In the genomic region with DNA sequence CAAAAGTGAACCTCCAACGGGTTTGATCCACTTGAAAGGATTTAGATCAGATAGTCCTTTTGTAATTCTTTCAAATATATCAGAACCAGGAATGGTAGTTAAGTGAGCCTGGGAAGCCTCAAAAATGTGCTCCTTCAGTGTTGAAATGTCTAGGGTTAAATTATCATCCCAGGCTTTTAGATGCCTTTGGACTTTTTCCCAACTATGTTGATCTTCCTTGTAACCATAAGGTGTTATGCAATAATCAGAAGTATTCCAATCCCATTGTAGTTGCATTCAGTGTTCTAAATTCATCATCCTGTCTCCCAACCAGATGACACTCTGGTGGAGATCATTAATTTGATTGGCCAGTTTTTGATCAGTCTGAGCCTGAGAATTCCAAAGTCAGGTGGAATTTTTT, we compare ENCODE assay signal across 23 cellular contexts. TPM values are rescaled to one million over a fixed set of nuclear protein-coding genes. Genes with fewer than 3 reads are reported as not detected.
"Had no signal": no experiment of that assay in that cellular context is flagged by ENCODE, and none has a peak within 500 bp of the region (broad histone marks: within the 10 kb centered on the region; RNA-seq: fewer than 3 reads in every experiment).

No MANE protein-coding gene starts in this region.

- H3K27ac ChIP-seq: coronary artery, foreskin keratinocyte, left lung, uterus had no signal

- ATAC-seq: activated naive CD8-positive, alpha-beta T cell treated with anti-CD3 and anti-CD28 coated beads, Interleukin-2, amount 50 U/mL, for 24 hours; activated T-cell treated with anti-CD3 and anti-CD28 coated beads, Interleukin-2, amount 50 U/mL, for 4 hours; foreskin keratinocyte; left lung; stimulated activated naive CD8-positive, alpha-beta T cell treated with anti-CD3 and anti-CD28 coated beads, Interleukin-15, Interleukin-2, amounts not matched to agents 100 U/mL and 50 U/mL, for 24 hours had no signal

- H3K36me3 Mint-ChIP-seq: activated naive CD4-positive, alpha-beta T cell treated with anti-CD3 and anti-CD28 coated beads, Interleukin-2, amount 10 ng/mL, durations not matched to agents 7 days and 5 days had no signal

- DNase-seq: activated CD4-positive, alpha-beta T cell treated with anti-CD3 and anti-CD28 coated beads, Interleukin-2, amount 10 ng/mL, durations not matched to agents 24 days and 14 days; activated CD8-positive, alpha-beta memory T cell treated with anti-CD3 and anti-CD28 coated beads, Interleukin-2, amount 50 U/mL, for 4 hours; activated effector memory CD4-positive, alpha-beta T cell treated with Interleukin-2 at 50 U/mL for 16 hours; activated naive CD4-positive, alpha-beta T cell treated with anti-CD3 and anti-CD28 coated beads, Interleukin-2, amount 10 ng/mL, durations not matched to agents 7 days and 5 days; activated naive CD8-positive, alpha-beta T cell treated with anti-CD3 and anti-CD28 coated beads, Interleukin-2, amount 50 U/mL, for 24 hours; activated T-cell treated with anti-CD3 and anti-CD28 coated beads, Interleukin-2, amount 50 U/mL, for 4 hours; aorta; foreskin keratinocyte; glutamatergic neuron; hypothalamus; left lung; midbrain; nephron progenitor cell; nucleus accumbens; retina; stimulated activated CD4-positive, alpha-beta T cell treated with anti-CD3 and anti-CD28 coated beads, Interleukin-2, amount 100 ng/mL, for 24 hours; stimulated activated naive CD8-positive, alpha-beta T cell treated with anti-CD3 and anti-CD28 coated beads, Interleukin-15, Interleukin-2, amounts not matched to agents 100 U/mL and 50 U/mL, for 24 hours; T1000; transverse colon; uterus had no signal

- H3K4me3 ChIP-seq: coronary artery, left lung, transverse colon, uterus had no signal

- H3K36me3 ChIP-seq: left lung, transverse colon, uterus had no signal

- H3K4me1 Mint-ChIP-seq: activated naive CD8-positive, alpha-beta T cell treated with anti-CD3 and anti-CD28 coated beads, Interleukin-2, amount 50 U/mL, for 24 hours; central memory CD8-positive, alpha-beta T cell had no signal

- H3K27me3 Mint-ChIP-seq: activated naive CD8-positive, alpha-beta T cell treated with anti-CD3 and anti-CD28 coated beads, Interleukin-2, amount 50 U/mL, for 24 hours had no signal

- H3K4me1 ChIP-seq: uterus had no signal

- H3K27ac Mint-ChIP-seq: activated CD4-positive, alpha-beta T cell treated with anti-CD3 and anti-CD28 coated beads, Interleukin-2, amount 10 ng/mL, durations not matched to agents 24 days and 14 days; activated naive CD4-positive, alpha-beta T cell treated with anti-CD3 and anti-CD28 coated beads, Interleukin-2, amount 10 ng/mL, durations not matched to agents 7 days and 5 days; activated naive CD8-positive, alpha-beta T cell treated with anti-CD3 and anti-CD28 coated beads, Interleukin-2, amount 50 U/mL, for 24 hours; nephron progenitor cell had no signal

- H3K27me3 ChIP-seq: left lung, transverse colon, uterus had no signal

- H3K4me3 Mint-ChIP-seq: activated CD4-positive, alpha-beta T cell treated with anti-CD3 and anti-CD28 coated beads, Interleukin-2, amount 10 ng/mL, durations not matched to agents 24 days and 14 days; activated naive CD4-positive, alpha-beta T cell treated with anti-CD3 and anti-CD28 coated beads, Interleukin-2, amount 10 ng/mL, durations not matched to agents 7 days and 5 days; activated naive CD8-positive, alpha-beta T cell treated with anti-CD3 and anti-CD28 coated beads, Interleukin-2, amount 50 U/mL, for 24 hours; activated T-cell treated with anti-CD3 and anti-CD28 coated beads, Interleukin-2, amount 50 U/mL, for 4 hours; central memory CD8-positive, alpha-beta T cell; nephron progenitor cell had no signal

RNA-seq across cellular contexts. Expression of a gene that starts 35.0 kb away (rescaled TPM):
- total RNA-seq: activated CD4-positive, alpha-beta T cell treated with anti-CD3 and anti-CD28 coated beads, Interleukin-2, amount 10 ng/mL, durations not matched to agents 24 days and 14 days; T-helper 1 cell treated with Interleukin-12 subunit alpha and Interleukin-12 subunit beta and Interleukin-4 antibody, amounts not matched to agents 30 ng/mL and 1 ng/mL, for 36 hours had no signal

RNA-seq across cellular contexts. Expression of a gene that starts 55.5 kb away (rescaled TPM):
- total RNA-seq: activated CD4-positive, alpha-beta T cell treated with anti-CD3 and anti-CD28 coated beads, Interleukin-2, amount 10 ng/mL, durations not matched to agents 24 days and 14 days had no signal
